1 cellular context compared by ENCODE assay signal in the genomic region with DNA sequence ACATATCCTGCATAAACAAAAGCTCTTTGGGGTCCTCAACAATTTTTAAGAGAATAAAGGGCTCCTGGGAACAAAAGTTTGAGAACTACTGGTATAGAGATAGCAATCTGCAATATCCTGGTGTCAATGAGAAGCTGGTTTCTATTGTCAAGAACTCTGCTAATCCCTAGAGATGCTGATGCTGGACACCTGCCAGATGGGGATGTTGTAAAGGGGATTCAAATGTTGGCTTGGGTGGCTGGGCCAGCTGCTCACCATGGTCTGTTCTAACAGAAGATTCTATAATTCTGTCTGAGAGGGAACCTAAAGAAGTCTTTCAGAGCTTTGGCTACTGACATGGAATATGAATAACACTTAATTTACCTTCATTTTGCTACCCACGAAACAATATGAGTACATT.
TF ChIP-seq lines count a peak whose summit lies in the region.

No MANE protein-coding gene starts in this region.

TF ChIP-seq in SK-N-SH treated with all-trans-retinoic acid at 6 μM for 48 hours, 23 proteins besides CTCF, POLR2A, EP300 and RAD21 (continued from another document):
- TF ChIP-seq, protein P1, sequence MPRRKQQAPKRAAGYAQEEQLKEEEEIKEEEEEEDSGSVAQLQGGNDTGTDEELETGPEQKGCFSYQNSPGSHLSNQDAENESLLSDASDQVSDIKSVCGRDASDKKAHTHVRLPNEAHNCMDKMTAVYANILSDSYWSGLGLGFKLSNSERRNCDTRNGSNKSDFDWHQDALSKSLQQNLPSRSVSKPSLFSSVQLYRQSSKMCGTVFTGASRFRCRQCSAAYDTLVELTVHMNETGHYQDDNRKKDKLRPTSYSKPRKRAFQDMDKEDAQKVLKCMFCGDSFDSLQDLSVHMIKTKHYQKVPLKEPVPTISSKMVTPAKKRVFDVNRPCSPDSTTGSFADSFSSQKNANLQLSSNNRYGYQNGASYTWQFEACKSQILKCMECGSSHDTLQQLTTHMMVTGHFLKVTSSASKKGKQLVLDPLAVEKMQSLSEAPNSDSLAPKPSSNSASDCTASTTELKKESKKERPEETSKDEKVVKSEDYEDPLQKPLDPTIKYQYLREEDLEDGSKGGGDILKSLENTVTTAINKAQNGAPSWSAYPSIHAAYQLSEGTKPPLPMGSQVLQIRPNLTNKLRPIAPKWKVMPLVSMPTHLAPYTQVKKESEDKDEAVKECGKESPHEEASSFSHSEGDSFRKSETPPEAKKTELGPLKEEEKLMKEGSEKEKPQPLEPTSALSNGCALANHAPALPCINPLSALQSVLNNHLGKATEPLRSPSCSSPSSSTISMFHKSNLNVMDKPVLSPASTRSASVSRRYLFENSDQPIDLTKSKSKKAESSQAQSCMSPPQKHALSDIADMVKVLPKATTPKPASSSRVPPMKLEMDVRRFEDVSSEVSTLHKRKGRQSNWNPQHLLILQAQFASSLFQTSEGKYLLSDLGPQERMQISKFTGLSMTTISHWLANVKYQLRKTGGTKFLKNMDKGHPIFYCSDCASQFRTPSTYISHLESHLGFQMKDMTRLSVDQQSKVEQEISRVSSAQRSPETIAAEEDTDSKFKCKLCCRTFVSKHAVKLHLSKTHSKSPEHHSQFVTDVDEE (CRISPR knock-in tag; IDR thresholded peaks at IDR 0.05), result no peak
- no peak for TF ChIP-seq ISL1 (CRISPR knock-in tag; IDR thresholded peaks at IDR 0.05)
- TF ChIP-seq ZNF8 (CRISPR knock-in tag; IDR thresholded peaks at IDR 0.05), result no peak
- TF ChIP-seq TOX (CRISPR knock-in tag; IDR thresholded peaks at IDR 0.05; ENCODE audit: borderline replicate concordance), result no peak
